In genomic region chr9:126107736-126108135, GRCh38 we compare ENCODE assay signal across 37 cellular contexts.
"Had no signal": no experiment of that assay in that cellular context is flagged by ENCODE, and none has a peak within 500 bp of the region (broad histone marks: within the 10 kb centered on the region; RNA-seq: fewer than 3 reads in every experiment).

No MANE protein-coding gene starts in this region.

- H3K9me3 ChIP-seq: adrenal gland, ascending aorta, body of pancreas, breast epithelium had no signal

- H3K36me3 Mint-ChIP-seq: activated naive CD4-positive, alpha-beta T cell treated with anti-CD3 and anti-CD28 coated beads, Interleukin-2, amount 10 ng/mL, durations not matched to agents 7 days and 5 days; activated naive CD4-positive, alpha-beta T cell treated with anti-CD3 and anti-CD28 coated beads, Interleukin-2, amount 50 U/mL, for 24 hours; activated naive CD4-positive, alpha-beta T cell treated with anti-CD3 and anti-CD28 coated beads, Interleukin-2, amount 50 U/mL, for 72 hours; activated naive CD8-positive, alpha-beta T cell; activated naive CD8-positive, alpha-beta T cell treated with anti-CD3 and anti-CD28 coated beads for 36 hours had no signal

- DNase-seq: activated effector memory CD4-positive, alpha-beta T cell treated with anti-CD3 and anti-CD28 coated beads, Interleukin-2, amount 50 U/mL, for 16 hours; activated effector memory CD4-positive, alpha-beta T cell treated with Interleukin-2 at 50 U/mL for 16 hours; activated gamma-delta T cell; activated gamma-delta T cell treated with Interleukin-2 at 50 U/mL for 16 hours; activated naive CD4-positive, alpha-beta T cell; activated naive CD4-positive, alpha-beta T cell treated with anti-CD3 and anti-CD28 coated beads for 36 hours; activated naive CD4-positive, alpha-beta T cell treated with anti-CD3 and anti-CD28 coated beads, Interleukin-2, amount 10 ng/mL, durations not matched to agents 7 days and 5 days; activated naive CD4-positive, alpha-beta T cell treated with anti-CD3 and anti-CD28 coated beads, Interleukin-2, amount 50 U/mL, for 16 hours; activated naive CD4-positive, alpha-beta T cell treated with Interleukin-2 at 50 U/mL for 16 hours; activated naive CD8-positive, alpha-beta T cell treated with anti-CD3 and anti-CD28 coated beads for 36 hours; activated naive CD8-positive, alpha-beta T cell treated with anti-CD3 and anti-CD28 coated beads, Interleukin-2, amount 10 ng/mL, durations not matched to agents 7 days and 5 days; activated naive CD8-positive, alpha-beta T cell treated with anti-CD3 and anti-CD28 coated beads, Interleukin-2, amount 50 U/mL, for 24 hours; activated T-cell treated with anti-CD3 and anti-CD28 coated beads for 4 hours; activated T-cell treated with anti-CD3 and anti-CD28 coated beads, Interleukin-2, amount 50 U/mL, for 1 hour; activated T-cell treated with anti-CD3 and anti-CD28 coated beads, Interleukin-2, amount 50 U/mL, for 24 hours; activated T-cell treated with anti-CD3 and anti-CD28 coated beads, Interleukin-2, amount 50 U/mL, for 4 hours; activated T-cell treated with anti-CD3 and anti-CD28 coated beads, Interleukin-2, amount 50 U/mL, for 48 hours; activated T-cell treated with anti-CD3 and anti-CD28 coated beads, Interleukin-2, amount 50 U/mL, for 72 hours; amniotic stem cell; amygdala; anterior cingulate cortex; aorta; body of pancreas; central memory CD4-positive, alpha-beta T cell; cerebellar nuclear complex had no signal

- H3K4me1 Mint-ChIP-seq: activated naive CD4-positive, alpha-beta T cell treated with anti-CD3 and anti-CD28 coated beads, Interleukin-2, amount 10 ng/mL, durations not matched to agents 7 days and 5 days; activated naive CD4-positive, alpha-beta T cell treated with anti-CD3 and anti-CD28 coated beads, Interleukin-2, amount 50 U/mL, for 24 hours; activated naive CD8-positive, alpha-beta T cell treated with anti-CD3 and anti-CD28 coated beads for 36 hours; activated naive CD8-positive, alpha-beta T cell treated with anti-CD3 and anti-CD28 coated beads, Interleukin-2, amount 10 ng/mL, durations not matched to agents 7 days and 5 days; activated naive CD8-positive, alpha-beta T cell treated with anti-CD3 and anti-CD28 coated beads, Interleukin-2, amount 50 U/mL, for 24 hours; activated T-helper 17 cell treated with anti-CD3 and anti-CD28 coated beads, Interleukin-2, amount 50 U/mL, for 72 hours; central memory CD8-positive, alpha-beta T cell had no signal

- H3K4me3 Mint-ChIP-seq: activated naive CD4-positive, alpha-beta T cell treated with anti-CD3 and anti-CD28 coated beads for 36 hours; activated naive CD4-positive, alpha-beta T cell treated with anti-CD3 and anti-CD28 coated beads, Interleukin-2, amount 10 ng/mL, durations not matched to agents 7 days and 5 days; activated naive CD4-positive, alpha-beta T cell treated with anti-CD3 and anti-CD28 coated beads, Interleukin-2, amount 50 U/mL, for 24 hours; activated naive CD8-positive, alpha-beta T cell; activated naive CD8-positive, alpha-beta T cell treated with anti-CD3 and anti-CD28 coated beads for 36 hours; activated naive CD8-positive, alpha-beta T cell treated with anti-CD3 and anti-CD28 coated beads, Interleukin-2, amount 10 ng/mL, durations not matched to agents 7 days and 5 days; activated naive CD8-positive, alpha-beta T cell treated with anti-CD3 and anti-CD28 coated beads, Interleukin-2, amount 50 U/mL, for 24 hours; activated T-cell treated with anti-CD3 and anti-CD28 coated beads, Interleukin-2, amount 50 U/mL, for 24 hours; activated T-cell treated with anti-CD3 and anti-CD28 coated beads, Interleukin-2, amount 50 U/mL, for 4 hours; activated T-cell treated with anti-CD3 and anti-CD28 coated beads, Interleukin-2, amount 50 U/mL, for 72 hours; activated T-helper 1 cell treated with anti-CD3 and anti-CD28 coated beads, Interleukin-12 subunit alpha, Interleukin-12 subunit beta, Interleukin-2, Interleukin-4 antibody, amounts not matched to agents 30 ng/mL and 10 ng/mL and 1 ng/mL, durations not matched to agents 14 hours and 24 hours and 36 hours; activated T-helper 17 cell treated with anti-CD3 and anti-CD28 coated beads, Interleukin-2, amount 50 U/mL, for 72 hours; central memory CD8-positive, alpha-beta T cell had no signal

- H3K4me3 ChIP-seq: adrenal gland, ascending aorta, body of pancreas, breast epithelium, cardiac muscle cell had no signal

- H3K27ac ChIP-seq: adrenal gland, ascending aorta, body of pancreas, brain microvascular endothelial cell, breast epithelium, cardiac muscle cell had no signal

- H3K27ac Mint-ChIP-seq: activated naive CD4-positive, alpha-beta T cell treated with anti-CD3 and anti-CD28 coated beads for 36 hours; activated naive CD4-positive, alpha-beta T cell treated with anti-CD3 and anti-CD28 coated beads, Interleukin-2, amount 10 ng/mL, durations not matched to agents 7 days and 5 days; activated naive CD4-positive, alpha-beta T cell treated with anti-CD3 and anti-CD28 coated beads, Interleukin-2, amount 50 U/mL, for 24 hours; activated naive CD4-positive, alpha-beta T cell treated with anti-CD3 and anti-CD28 coated beads, Interleukin-2, amount 50 U/mL, for 72 hours; activated naive CD8-positive, alpha-beta T cell; activated naive CD8-positive, alpha-beta T cell treated with anti-CD3 and anti-CD28 coated beads for 36 hours; activated naive CD8-positive, alpha-beta T cell treated with anti-CD3 and anti-CD28 coated beads, Interleukin-2, amount 10 ng/mL, durations not matched to agents 7 days and 5 days; activated naive CD8-positive, alpha-beta T cell treated with anti-CD3 and anti-CD28 coated beads, Interleukin-2, amount 50 U/mL, for 24 hours; activated T-cell treated with anti-CD3 and anti-CD28 coated beads, Interleukin-2, amount 50 U/mL, for 24 hours; activated T-cell treated with anti-CD3 and anti-CD28 coated beads, Interleukin-2, amount 50 U/mL, for 72 hours; activated T-helper 1 cell treated with anti-CD3 and anti-CD28 coated beads, Interleukin-12 subunit alpha, Interleukin-12 subunit beta, Interleukin-2, Interleukin-4 antibody, amounts not matched to agents 30 ng/mL and 10 ng/mL and 1 ng/mL, durations not matched to agents 14 hours and 24 hours and 36 hours; activated T-helper 17 cell treated with anti-CD3 and anti-CD28 coated beads, Interleukin-2, amount 50 U/mL, for 72 hours; activated T-helper 2 cell treated with anti-CD3 and anti-CD28 coated beads, Interferon-gamma antibody, Interleukin-2, Interleukin-4, amounts not matched to agents 10 μg/mL and 5 μg/mL and 100 μg/mL, durations not matched to agents 14 hours and 24 hours and 36 hours had no signal

- H3K4me1 ChIP-seq: adrenal gland, ascending aorta, body of pancreas, breast epithelium had no signal

- H3K36me3 ChIP-seq: adrenal gland, ascending aorta, brain microvascular endothelial cell, breast epithelium, cardiac muscle cell had no signal

- ATAC-seq: activated naive CD4-positive, alpha-beta T cell treated with anti-CD3 and anti-CD28 coated beads, Interleukin-2, amount 50 U/mL, for 72 hours; activated naive CD8-positive, alpha-beta T cell treated with anti-CD3 and anti-CD28 coated beads, Interleukin-2, amount 50 U/mL, for 24 hours; activated T-cell treated with anti-CD3 and anti-CD28 coated beads, Interleukin-2, amount 50 U/mL, for 4 hours; activated T-cell treated with anti-CD3 and anti-CD28 coated beads, Interleukin-2, amount 50 U/mL, for 72 hours; activated T-helper 17 cell treated with anti-CD3 and anti-CD28 coated beads, Interleukin-2, amount 50 U/mL, for 72 hours; body of pancreas had no signal

- H3K27me3 ChIP-seq: ascending aorta, body of pancreas, brain microvascular endothelial cell, cardiac muscle cell had no signal

- H3K9me3 Mint-ChIP-seq: activated naive CD4-positive, alpha-beta T cell treated with anti-CD3 and anti-CD28 coated beads for 36 hours; activated naive CD4-positive, alpha-beta T cell treated with anti-CD3 and anti-CD28 coated beads, Interleukin-2, amount 10 ng/mL, durations not matched to agents 7 days and 5 days; activated naive CD4-positive, alpha-beta T cell treated with anti-CD3 and anti-CD28 coated beads, Interleukin-2, amount 50 U/mL, for 24 hours; activated naive CD4-positive, alpha-beta T cell treated with anti-CD3 and anti-CD28 coated beads, Interleukin-2, amount 50 U/mL, for 72 hours; activated naive CD8-positive, alpha-beta T cell treated with anti-CD3 and anti-CD28 coated beads for 36 hours; activated naive CD8-positive, alpha-beta T cell treated with anti-CD3 and anti-CD28 coated beads, Interleukin-2, amount 10 ng/mL, durations not matched to agents 7 days and 5 days; activated naive CD8-positive, alpha-beta T cell treated with anti-CD3 and anti-CD28 coated beads, Interleukin-2, amount 50 U/mL, for 24 hours; activated T-cell treated with anti-CD3 and anti-CD28 coated beads, Interleukin-2, amount 50 U/mL, for 24 hours; activated T-cell treated with anti-CD3 and anti-CD28 coated beads, Interleukin-2, amount 50 U/mL, for 4 hours; activated T-cell treated with anti-CD3 and anti-CD28 coated beads, Interleukin-2, amount 50 U/mL, for 72 hours; activated T-helper 1 cell treated with anti-CD3 and anti-CD28 coated beads, Interleukin-12 subunit alpha, Interleukin-12 subunit beta, Interleukin-2, Interleukin-4 antibody, amounts not matched to agents 30 ng/mL and 10 ng/mL and 1 ng/mL, durations not matched to agents 14 hours and 24 hours and 36 hours; activated T-helper 2 cell treated with anti-CD3 and anti-CD28 coated beads, Interferon-gamma antibody, Interleukin-2, Interleukin-4, amounts not matched to agents 10 μg/mL and 5 μg/mL and 100 μg/mL, durations not matched to agents 14 hours and 24 hours and 36 hours; central memory CD8-positive, alpha-beta T cell had no signal
